In the genomic region with DNA sequence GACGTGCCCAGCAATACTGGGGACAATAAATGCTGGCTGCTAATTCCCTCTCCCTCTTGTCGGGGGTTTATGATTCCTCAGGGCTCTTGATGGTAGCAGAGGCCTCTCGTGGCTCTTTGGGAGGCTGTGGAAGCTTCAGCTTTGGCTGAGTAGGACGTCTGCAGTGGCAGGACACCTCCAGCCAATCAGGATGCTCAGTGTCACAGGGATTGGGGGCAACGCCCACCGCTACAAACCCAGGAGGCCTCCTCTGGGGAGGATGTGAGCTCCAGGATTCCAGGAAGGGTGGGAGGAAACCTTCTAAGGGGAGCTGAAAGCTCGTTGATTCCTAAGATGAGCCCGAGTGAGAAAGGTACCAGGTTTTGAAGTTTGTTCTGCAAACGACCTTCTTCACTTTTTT, we compare ENCODE assay signal across 27 cellular contexts. TPM values are rescaled to one million over a fixed set of nuclear protein-coding genes. Genes with fewer than 3 reads are reported as not detected.
"Had no signal": no experiment of that assay in that cellular context is flagged by ENCODE, and none has a peak within 500 bp of the region (broad histone marks: within the 10 kb centered on the region; RNA-seq: fewer than 3 reads in every experiment).

No MANE protein-coding gene starts in this region.

- H3K27me3 ChIP-seq: tibial nerve, upper lobe of right lung, vagina had no signal

- H3K4me1 Mint-ChIP-seq: memory B cell; naive B cell; stimulated activated memory B cell treated with anti-CD40 and anti-IgM and Interleukin-4, amounts not matched to agents 10 μg/mL and 1 μg/mL and 100 μg/mL, for 72 hours had no signal

- H3K4me3 Mint-ChIP-seq: memory B cell; naive B cell; stimulated activated memory B cell treated with anti-CD40 and anti-IgM and Interleukin-4, amounts not matched to agents 10 μg/mL and 1 μg/mL and 100 μg/mL, for 72 hours; stimulated activated naive CD8-positive, alpha-beta T cell treated with anti-CD3 and anti-CD28 coated beads, Interleukin-15, Interleukin-2, amounts not matched to agents 100 ng/mL and 50 ng/mL, for 24 hours had no signal

- H3K4me3 ChIP-seq: dorsolateral prefrontal cortex, esophagus squamous epithelium, gastroesophageal sphincter, left ventricle myocardium inferior, lower lobe of right lung, spleen, tibial nerve, upper lobe of right lung, vagina had no signal

- DNase-seq: cortex of kidney; dorsolateral prefrontal cortex; effector memory CD4-positive, alpha-beta T cell; esophagus squamous epithelium; foreskin fibroblast; glutamatergic neuron; islet precursor cell; left ventricle myocardium inferior; lower lobe of right lung; naive B cell; spleen; stimulated activated CD4-positive, alpha-beta T cell treated with anti-CD3 and anti-CD28 coated beads, Interleukin-15, amount 100 ng/mL, for 24 hours; stimulated activated CD4-positive, alpha-beta T cell treated with anti-CD3 and anti-CD28 coated beads, Interleukin-1b, Interleukin-23, amount 100 ng/mL, for 48 hours; stimulated activated CD4-positive, alpha-beta T cell treated with anti-CD3 and anti-CD28 coated beads, Interleukin-4, amount 100 ng/mL, for 24 hours; upper lobe of right lung had no signal

- H3K9me3 ChIP-seq: esophagus squamous epithelium, gastroesophageal sphincter, left ventricle myocardium inferior, lower lobe of right lung, spleen, tibial nerve, upper lobe of right lung, vagina had no signal

- H3K4me1 ChIP-seq: esophagus squamous epithelium, gastroesophageal sphincter, left ventricle myocardium inferior, lower lobe of right lung, spleen, tibial nerve, upper lobe of right lung, vagina had no signal

- ATAC-seq: gastroesophageal sphincter; lower lobe of right lung; sciatic nerve; stimulated activated memory B cell treated with anti-CD40 and anti-IgM and Interleukin-4, amounts not matched to agents 10 μg/mL and 1 μg/mL and 100 μg/mL, for 72 hours; upper lobe of right lung had no signal

- H3K36me3 Mint-ChIP-seq: memory B cell; naive B cell; stimulated activated memory B cell treated with anti-CD40 and anti-IgM and Interleukin-4, amounts not matched to agents 10 μg/mL and 1 μg/mL and 100 μg/mL, for 72 hours had no signal

- H3K27ac ChIP-seq: dorsolateral prefrontal cortex, epithelial cell of prostate, esophagus squamous epithelium, gastroesophageal sphincter, left ventricle myocardium inferior, lower lobe of right lung, spleen, tibial nerve, upper lobe of right lung, vagina had no signal

- H3K27ac Mint-ChIP-seq: memory B cell; stimulated activated memory B cell treated with anti-CD40 and anti-IgM and Interleukin-4, amounts not matched to agents 10 μg/mL and 1 μg/mL and 100 μg/mL, for 72 hours; stimulated activated naive CD8-positive, alpha-beta T cell treated with anti-CD3 and anti-CD28 coated beads, Interleukin-15, Interleukin-2, amounts not matched to agents 100 ng/mL and 50 ng/mL, for 24 hours had no signal

- H3K36me3 ChIP-seq: esophagus squamous epithelium, gastroesophageal sphincter, left ventricle myocardium inferior, lower lobe of right lung, spleen, tibial nerve, upper lobe of right lung, vagina had no signal

- H3K9me3 Mint-ChIP-seq: stimulated activated memory B cell treated with anti-CD40 and anti-IgM and Interleukin-4, amounts not matched to agents 10 μg/mL and 1 μg/mL and 100 μg/mL, for 72 hours; stimulated activated naive CD8-positive, alpha-beta T cell treated with anti-CD3 and anti-CD28 coated beads, Interleukin-15, Interleukin-2, amounts not matched to agents 100 ng/mL and 50 ng/mL, for 24 hours had no signal

RNA-seq across cellular contexts. Expression of gene RSPO4, which starts 19.4 kb away (rescaled TPM):
- total RNA-seq: left ventricle myocardium inferior, osteocyte, pulmonary artery endothelial cell, skeletal muscle tissue, temporal lobe, vagina had no signal
